31 cellular contexts compared by ENCODE assay signal in the genomic region with DNA sequence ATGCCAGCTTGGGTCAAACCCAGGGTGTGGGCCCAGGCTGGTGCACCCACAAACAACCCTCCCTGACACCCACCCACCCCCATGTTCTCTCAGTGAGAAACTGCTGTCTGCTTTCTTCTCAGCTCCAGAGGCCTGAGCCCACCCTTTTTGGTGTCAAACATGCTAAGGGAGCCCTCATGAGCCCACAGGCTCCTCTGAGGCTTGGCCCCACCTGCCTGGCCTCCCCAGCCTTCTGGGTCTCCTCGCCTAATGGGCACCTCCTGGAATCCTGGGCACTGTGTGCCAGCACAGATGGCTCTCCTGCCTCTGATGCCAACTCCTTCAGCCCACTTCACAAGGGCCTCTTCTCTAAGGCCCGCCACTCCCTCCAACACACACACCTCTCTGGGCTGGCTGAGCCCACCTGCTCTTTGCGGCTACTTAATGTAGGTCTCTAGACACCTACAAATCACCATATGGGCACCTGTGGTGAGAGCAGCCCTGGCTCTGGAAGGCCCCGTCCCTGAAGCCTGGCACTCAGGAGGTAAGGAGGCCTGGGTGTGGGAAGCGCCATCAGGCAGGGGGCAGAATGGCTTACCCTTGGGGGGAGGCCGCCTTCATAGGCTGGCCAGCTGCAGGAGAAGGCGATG. TPM values are rescaled to one million over a fixed set of nuclear protein-coding genes. Genes with fewer than 3 reads are reported as not detected.
DNase-seq lines count a peak whose midpoint lies in the region; ATAC-seq lines count a peak whose summit lies in the region.
"Had no signal": no experiment of that assay in that cellular context is flagged by ENCODE, and none has a peak within 500 bp of the region (broad histone marks: within the 10 kb centered on the region; RNA-seq: fewer than 3 reads in every experiment).

No MANE protein-coding gene starts in this region.

- H3K36me3 Mint-ChIP-seq in dendritic cell treated with granulocyte-macrophage colony-stimulating factor and Interleukin-4, amounts not matched to agents 40 ng/mL and 50 ng/mL, for 4 days (ENCODE audit: low read depth): peaks cover 93% of the 10 kb centered on the region

- DNase-seq in activated CD8-positive, alpha-beta memory T cell treated with anti-CD3 and anti-CD28 coated beads for 24 hours: peak; percentile 41
- no peak for DNase-seq in activated CD8-positive, alpha-beta memory T cell treated with anti-CD3 and anti-CD28 coated beads, Interleukin-2, amount 50 U/mL, for 4 hours
- DNase-seq in NCI-H69 (lab: John Stamatoyannopoulos, UW) (peak; percentile 15), sciatic nerve (ENCODE audit: low spot score) (peak; percentile 53), RKO (ENCODE audit: low spot score) (no peak)
- DNase-seq: activated CD4-positive, alpha-beta T cell treated with anti-CD3 and anti-CD28 coated beads for 4 hours; activated T-cell treated with anti-CD3 and anti-CD28 coated beads, Interleukin-2, amount 50 U/mL, for 72 hours; amygdala; brain microvascular endothelial cell; Calu3; CD4-positive, CD25-positive, alpha-beta regulatory T cell; effector memory CD4-positive, alpha-beta T cell; hypothalamus; immature natural killer cell; KG1; MM.1S; NCI-H1105 treated with DMSO at 0.1 percent for 48 hours; NCI-H2029; NCI-H526; retina; stimulated activated CD4-positive, alpha-beta T cell treated with anti-CD3 and anti-CD28 coated beads, Interleukin-2, amount 100 ng/mL, for 24 hours; stimulated activated CD8-positive, alpha-beta memory T cell treated with anti-CD3 and anti-CD28 coated beads, Interleukin-4, amount 100 ng/mL, for 48 hours; stomach; SW 1271; uterus had no signal

- intact Hi-C loops in dendritic cell treated with granulocyte-macrophage colony-stimulating factor and Interleukin-4, amounts not matched to agents 40 ng/mL and 50 ng/mL, for 4 days (cut with micrococcal nuclease): no loop called here
- intact Hi-C loops in sciatic nerve (cut with DNase I): loop anchor here (10.0 kb wide), 1 partner anchor 91 kb away; no protein-coding TSS in a partner anchor

- H3K4me1 Mint-ChIP-seq in dendritic cell treated with granulocyte-macrophage colony-stimulating factor and Interleukin-4, amounts not matched to agents 40 ng/mL and 50 ng/mL, for 4 days (ENCODE audit: low read depth): peaks cover 55% of the 10 kb centered on the region

- H3K9me3 Mint-ChIP-seq in dendritic cell treated with granulocyte-macrophage colony-stimulating factor and Interleukin-4, amounts not matched to agents 40 ng/mL and 50 ng/mL, for 4 days: no peaks in the 10 kb centered on the region
- H3K9me3 Mint-ChIP-seq: activated naive CD4-positive, alpha-beta T cell treated with anti-CD3 and anti-CD28 coated beads, Interleukin-2, amount 50 U/mL, for 72 hours; activated T-cell treated with anti-CD3 and anti-CD28 coated beads, Interleukin-2, amount 50 U/mL, for 72 hours; CD4-positive, CD25-positive, alpha-beta regulatory T cell; neural crest cell had no signal

- H3K27ac Mint-ChIP-seq in dendritic cell treated with granulocyte-macrophage colony-stimulating factor and Interleukin-4, amounts not matched to agents 40 ng/mL and 50 ng/mL, for 4 days: peak overlapping the region; percentile 68
- H3K27ac Mint-ChIP-seq: activated T-cell treated with anti-CD3 and anti-CD28 coated beads, Interleukin-2, amount 50 U/mL, for 72 hours had no signal

- H3K27me3 Mint-ChIP-seq in dendritic cell treated with granulocyte-macrophage colony-stimulating factor and Interleukin-4, amounts not matched to agents 40 ng/mL and 50 ng/mL, for 4 days: no peaks in the 10 kb centered on the region
- H3K27me3 Mint-ChIP-seq: CD4-positive, CD25-positive, alpha-beta regulatory T cell had no signal

- ATAC-seq in sciatic nerve: no peak
- no peak for ATAC-seq in HG02588 (IDR thresholded peaks at IDR 0.05; ENCODE audit: unreplicated experiment)
- no peak for ATAC-seq in HG03457 (IDR thresholded peaks at IDR 0.05; ENCODE audit: unreplicated experiment)
- ATAC-seq: A549; activated naive CD4-positive, alpha-beta T cell treated with anti-CD3 and anti-CD28 coated beads, Interleukin-2, amount 50 U/mL, for 72 hours; activated T-cell treated with anti-CD3 and anti-CD28 coated beads, Interleukin-2, amount 50 U/mL, for 72 hours had no signal

- no peak overlapping the region for H3K4me3 Mint-ChIP-seq in dendritic cell treated with granulocyte-macrophage colony-stimulating factor and Interleukin-4, amounts not matched to agents 40 ng/mL and 50 ng/mL, for 4 days
- H3K4me3 Mint-ChIP-seq: activated T-cell treated with anti-CD3 and anti-CD28 coated beads, Interleukin-2, amount 50 U/mL, for 72 hours; immature natural killer cell had no signal

RNA-seq across cellular contexts. Expression of gene NAGA, which starts 4.4 kb away (rescaled TPM):
- 17.0 TPM for total RNA-seq in sciatic nerve

RNA-seq across cellular contexts. Expression of gene PHETA2, which starts 7.8 kb away (rescaled TPM):
- 12.8 TPM for total RNA-seq in sciatic nerve

RNA-seq across cellular contexts. Expression of gene SMDT1, which starts 13.3 kb away (rescaled TPM):
- total RNA-seq in sciatic nerve: 53.3 TPM

RNA-seq across cellular contexts. Expression of gene NDUFA6, which starts 24.3 kb away (rescaled TPM):
- total RNA-seq in sciatic nerve: 31.9 TPM

Comparison
In these comparisons a context has a peak if more than half of its experiments do, and no peak if none do; other contexts are left out.
1. DNase-seq: peak in activated CD8-positive, alpha-beta memory T cell treated with anti-CD3 and anti-CD28 coated beads for 24 hours (single experiment), NCI-H69 (single experiment) and sciatic nerve (single experiment); none in activated CD8-positive, alpha-beta memory T cell treated with anti-CD3 and anti-CD28 coated beads, Interleukin-2, amount 50 U/mL, for 4 hours (single experiment) and RKO (single experiment).